ENCODE assay signal across 8 cellular contexts in the genomic region with DNA sequence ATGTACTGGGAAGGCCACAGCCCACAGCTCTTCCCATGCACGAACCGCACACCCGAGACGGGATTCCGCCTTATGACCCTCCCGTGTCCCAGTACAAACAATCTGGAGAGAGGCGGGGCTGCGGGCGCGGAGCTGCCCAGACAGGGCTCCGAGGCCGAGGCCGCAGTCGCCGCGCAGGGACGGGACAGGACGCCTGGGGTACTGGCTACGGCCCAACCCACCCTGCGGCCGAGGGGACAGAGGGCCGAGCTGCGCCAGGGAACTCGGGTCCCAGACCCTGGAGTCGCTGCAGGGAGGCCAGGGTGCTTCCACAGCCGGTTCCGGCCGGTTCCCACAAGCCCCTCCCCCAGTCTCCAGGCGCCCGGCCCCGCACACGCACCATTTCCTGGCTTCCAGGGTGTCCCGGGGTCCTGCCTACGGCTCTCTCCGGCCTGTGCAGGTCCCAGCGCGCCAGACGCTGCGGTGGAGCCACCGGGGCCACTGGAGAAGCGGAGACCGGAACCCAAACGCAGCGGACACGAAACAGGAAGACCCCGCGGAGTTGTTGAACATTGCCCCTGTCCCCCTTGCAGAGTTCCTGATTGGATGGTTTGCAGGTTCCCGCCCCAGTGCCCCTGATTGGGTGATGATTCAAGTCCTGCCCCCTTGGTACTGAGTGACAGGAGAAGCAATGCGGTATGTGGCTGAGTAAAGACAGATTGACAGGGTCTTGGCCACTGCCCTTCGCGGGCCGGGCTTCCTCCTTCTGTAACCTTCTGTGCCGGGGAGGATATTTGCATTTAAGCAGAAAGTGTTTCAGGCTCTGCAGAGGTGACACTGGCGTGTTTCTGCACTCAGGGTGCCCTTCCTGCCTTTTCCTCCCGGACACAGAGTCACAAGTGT. TPM values are rescaled to one million over a fixed set of nuclear protein-coding genes. Genes with fewer than 3 reads are reported as not detected.
A peak's percentile ranks its signal among the peaks of the same experiment; 100 is the strongest.
DNase-seq lines count a peak whose midpoint lies in the region; ATAC-seq and TF ChIP-seq lines count a peak whose summit lies in the region.

A gene (minus strand): TSS at position 532 of the 882 bp plus-strand sequence. CDS start 150 bp downstream, at position 382.

- H3K27ac ChIP-seq in angular gyrus (ENCODE audit: low read depth, low read length) (peak within 1 kb of the TSS; percentile 98), right cardiac atrium (ENCODE audit: low read length) (peak within 1 kb of the TSS; percentile 99), uterus (peak within 1 kb of the TSS; percentile 92 to 94)

- peak in 1 of 4 experiments; percentile 8 for TF ChIP-seq CTCF in uterus (IDR thresholded peaks at IDR 0.05)

- H3K27ac Mint-ChIP-seq in T-helper 17 cell, result peak within 1 kb of the TSS; percentile 95

- peaks cover 5% of the 10 kb centered on the region for H3K4me1 ChIP-seq in right cardiac atrium (ENCODE audit: control insufficient read depth, insufficient read depth, low read length)
- H3K4me1 ChIP-seq in uterus, result peaks cover 0 to 7% of the 10 kb centered on the region in 2 donors

- intact Hi-C loops in right cardiac atrium (cut with DNase I) (no loop called here), uterus (cut with DNase I; ENCODE audit: low total_unique reads) (no loop called here)

- H3K4me1 Mint-ChIP-seq in T-helper 17 cell, result peaks cover 30% of the 10 kb centered on the region

- no peaks in the 10 kb centered on the region for H3K9me3 ChIP-seq in T-helper 17 cell (ENCODE audit: control insufficient read depth, low read length, poor library complexity, severe bottlenecking)
- no peaks in the 10 kb centered on the region for H3K9me3 ChIP-seq in right cardiac atrium (ENCODE audit: control insufficient read depth, low read length)
- H3K9me3 ChIP-seq in uterus, result no peaks in the 10 kb centered on the region

- ATAC-seq in HG02885 (IDR thresholded peaks at IDR 0.05; ENCODE audit: poor library complexity, unreplicated experiment), result peak; percentile 98
- peak; percentile 99 for ATAC-seq in T-helper 17 cell
- ATAC-seq in right cardiac atrium, result peak; percentile 97 to 98

- peak within 1 kb of the TSS; percentile 63 for H3K4me3 ChIP-seq in right cardiac atrium (ENCODE audit: low read length)
- peak within 1 kb of the TSS; percentile 85 to 95 for H3K4me3 ChIP-seq in uterus

- H3K27me3 ChIP-seq in right cardiac atrium (ENCODE audit: control insufficient read depth, insufficient read depth), result no peaks in the 10 kb centered on the region
- H3K27me3 ChIP-seq in uterus, result no peaks in the 10 kb centered on the region

- H3K4me3 Mint-ChIP-seq in T-helper 17 cell, result peak within 1 kb of the TSS; percentile 99

- TF ChIP-seq POLR2A in GM15510 (IDR thresholded peaks at IDR 0.05; ENCODE audit: borderline replicate concordance, extremely low read depth, insufficient read length) (peak; percentile 91), uterus (IDR thresholded peaks at IDR 0.05) (peak; percentile 42 to 52)

- DNase-seq in NCI-H1694 treated with DMSO at 0.1 percent for 48 hours (lab: John Stamatoyannopoulos, UW), result peak; percentile 97
- peak; percentile 69 to 82 (median 71) for DNase-seq in T-helper 17 cell
- peak; percentile 94 to 96 (median 95) for DNase-seq in right cardiac atrium
- DNase-seq in pulmonary artery endothelial cell (ENCODE audit: low read depth, low spot score), result peak; percentile 94
- peak; percentile 93 to 96 for DNase-seq in uterus

- no peaks in the 10 kb centered on the region for H3K27me3 Mint-ChIP-seq in T-helper 17 cell

- H3K36me3 ChIP-seq in uterus, result no peaks in the 10 kb centered on the region

- under 1% methylated on average over 55 of the region's 55 CpGs for WGBS in right cardiac atrium

- no peaks in the 10 kb centered on the region for H3K36me3 Mint-ChIP-seq in T-helper 17 cell (ENCODE audit: low read depth)

RNA-seq across cellular contexts. Expression of the gene that starts here (rescaled TPM):
- 10 to 100 TPM; 12.0 to 14.5 TPM for total RNA-seq in T-helper 17 cell
- total RNA-seq in right cardiac atrium, result 10 to 100 TPM; 10.1 to 13.6 (median 12.1) TPM
- polyA plus RNA-seq in right cardiac atrium, result 4.6 TPM
- 6.8 and 9.1 TPM in 2 replicates for total RNA-seq in pulmonary artery endothelial cell
- total RNA-seq in uterus, result 10 to 100 TPM in 3 of 4 donors, under 1 TPM in 1; 0.88 to 28.1 (median 21.9) TPM

Comparison
In these comparisons a context has a peak if more than half of its experiments do, and no peak if none do; other contexts are left out.
1. Peak in every context shown above with its lines: DNase-seq, ATAC-seq, H3K4me3 ChIP-seq and H3K27ac ChIP-seq.